In genomic region chr14:95297832-95298231, GRCh38 we compare ENCODE assay signal across 11 cellular contexts.
"Had no signal": no experiment of that assay in that cellular context is flagged by ENCODE, and none has a peak within 500 bp of the region (broad histone marks: within the 10 kb centered on the region; RNA-seq: fewer than 3 reads in every experiment).

No MANE protein-coding gene starts in this region.

- H3K4me1 ChIP-seq: upper lobe of left lung had no signal

- H3K27ac Mint-ChIP-seq: activated CD4-positive, alpha-beta T cell treated with anti-CD3 and anti-CD28 coated beads, Interleukin-2, amount 10 ng/mL, durations not matched to agents 24 days and 14 days; activated naive CD4-positive, alpha-beta T cell treated with anti-CD3 and anti-CD28 coated beads for 36 hours; effector memory CD8-positive, alpha-beta T cell; T-cell had no signal

- H3K36me3 ChIP-seq: cardiac muscle cell, pancreas, upper lobe of left lung had no signal

- DNase-seq: activated CD4-positive, alpha-beta T cell treated with anti-CD3 and anti-CD28 coated beads, Interleukin-2, amount 10 ng/mL, durations not matched to agents 24 days and 14 days; activated naive CD4-positive, alpha-beta T cell treated with anti-CD3 and anti-CD28 coated beads for 36 hours; cortex of kidney; effector memory CD8-positive, alpha-beta T cell; pancreas; T-cell; T1000; upper lobe of left lung had no signal

- H3K27me3 ChIP-seq: cardiac muscle cell, hepatocyte, pancreas, upper lobe of left lung had no signal

- H3K9me3 Mint-ChIP-seq: activated CD4-positive, alpha-beta T cell treated with anti-CD3 and anti-CD28 coated beads, Interleukin-2, amount 10 ng/mL, durations not matched to agents 24 days and 14 days; activated naive CD4-positive, alpha-beta T cell treated with anti-CD3 and anti-CD28 coated beads for 36 hours had no signal

- H3K9me3 ChIP-seq: pancreas, upper lobe of left lung had no signal

- H3K4me3 Mint-ChIP-seq: activated CD4-positive, alpha-beta T cell treated with anti-CD3 and anti-CD28 coated beads, Interleukin-2, amount 10 ng/mL, durations not matched to agents 24 days and 14 days; activated naive CD4-positive, alpha-beta T cell treated with anti-CD3 and anti-CD28 coated beads for 36 hours; effector memory CD8-positive, alpha-beta T cell; T-cell had no signal

- ATAC-seq: effector memory CD8-positive, alpha-beta T cell; pancreas; T-cell had no signal

- H3K4me3 ChIP-seq: cardiac muscle cell, hepatocyte, pancreas, upper lobe of left lung had no signal

- H3K4me2 ChIP-seq: hepatocyte had no signal

- H3K27ac ChIP-seq: cardiac muscle cell, epithelial cell of prostate, hepatocyte, pancreas, upper lobe of left lung had no signal

- H3K4me1 Mint-ChIP-seq: activated CD4-positive, alpha-beta T cell treated with anti-CD3 and anti-CD28 coated beads, Interleukin-2, amount 10 ng/mL, durations not matched to agents 24 days and 14 days; T-cell had no signal

- H3K36me3 Mint-ChIP-seq: T-cell had no signal
